18 cellular contexts compared by ENCODE assay signal in the genomic region with DNA sequence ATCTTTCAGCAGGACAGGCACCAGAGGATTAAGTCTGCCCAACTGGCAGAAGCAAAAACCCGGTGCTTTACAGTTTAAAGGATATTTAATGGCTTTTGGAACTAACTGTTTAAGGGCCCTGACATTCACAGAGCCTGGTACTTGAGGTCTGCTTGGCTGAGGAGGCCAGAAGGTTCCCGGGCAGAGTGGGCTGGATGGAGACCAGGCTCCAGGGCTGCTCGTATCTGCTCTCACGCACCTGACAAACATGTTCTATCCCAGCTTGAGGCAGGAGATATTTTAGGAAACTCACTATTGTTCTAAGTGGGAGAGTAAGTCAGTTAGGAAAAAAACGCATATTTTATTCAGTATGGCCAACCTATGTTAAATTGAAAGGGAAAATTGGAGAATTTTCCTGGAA.
DNase-seq lines count a peak whose midpoint lies in the region; ATAC-seq and TF ChIP-seq lines count a peak whose summit lies in the region.
"Had no signal": no experiment of that assay in that cellular context is flagged by ENCODE, and none has a peak within 500 bp of the region (broad histone marks: within the 10 kb centered on the region; RNA-seq: fewer than 3 reads in every experiment).

No MANE protein-coding gene starts in this region.

- peaks cover 19% of the 10 kb centered on the region for H3K4me1 Mint-ChIP-seq in activated CD8-positive, alpha-beta memory T cell treated with anti-CD3 and anti-CD28 coated beads, Interleukin-2, amount 10 ng/mL, durations not matched to agents 7 days and 5 days

- TF ChIP-seq CTCF in cardiac muscle cell (IDR thresholded peaks at IDR 0.05; ENCODE audit: low read depth, low read length) (no peak), left ventricle myocardium inferior (IDR thresholded peaks at IDR 0.05; ENCODE audit: borderline replicate concordance) (no peak)

- DNase-seq in Right ventricle myocardium superior: no peak
- no peak for DNase-seq in cardiac septum (ENCODE audit: low spot score)
- peak in 1 of 2 donors; percentile 25 for DNase-seq in cardiac muscle cell (ENCODE audit: low read depth in 1 of 2, low spot score in 1 of 2)
- no peak for DNase-seq in left ventricle myocardium inferior
- peak; percentile 12 for DNase-seq in islet precursor cell
- DNase-seq in activated CD8-positive, alpha-beta memory T cell treated with anti-CD3 and anti-CD28 coated beads, Interleukin-2, amount 10 ng/mL, durations not matched to agents 7 days and 5 days: no peak
- DNase-seq in UCSD-AML1 (lab: John Stamatoyannopoulos, UW; ENCODE audit: unreplicated experiment): no peak
- DNase-seq: 8988T; Calu3; CD4-positive, alpha-beta memory T cell; COR-L47; DMS53; DMS79 treated with DMSO at 0.1 percent for 48 hours; GM23248; H7; HCEC 1CT had no signal

- peak overlapping the region; percentile 25 for H3K27ac ChIP-seq in cardiac muscle cell
- H3K27ac ChIP-seq in left ventricle myocardium inferior (replicated peaks): peak overlapping the region; percentile 61
- H3K27ac ChIP-seq: A549, GM23248 had no signal

- H3K4me1 ChIP-seq in cardiac muscle cell (ENCODE audit: low read depth) (peaks cover 26% of the 10 kb centered on the region), left ventricle myocardium inferior (peaks cover 29% of the 10 kb centered on the region)
- H3K4me1 ChIP-seq: A549 had no signal

- H3K9me3 ChIP-seq in cardiac muscle cell (ENCODE audit: low read depth): no peaks in the 10 kb centered on the region
- no peaks in the 10 kb centered on the region for H3K9me3 ChIP-seq in left ventricle myocardium inferior (replicated peaks)
- H3K9me3 ChIP-seq: A549 had no signal

- H3K36me3 ChIP-seq in cardiac muscle cell: no peaks in the 10 kb centered on the region
- H3K36me3 ChIP-seq in left ventricle myocardium inferior: peaks cover 69% of the 10 kb centered on the region

- H3K4me3 Mint-ChIP-seq in activated CD8-positive, alpha-beta memory T cell treated with anti-CD3 and anti-CD28 coated beads, Interleukin-2, amount 10 ng/mL, durations not matched to agents 7 days and 5 days: no peak overlapping the region
- H3K4me3 Mint-ChIP-seq: CD4-positive, alpha-beta memory T cell had no signal

- no peaks in the 10 kb centered on the region for H3K9me3 Mint-ChIP-seq in activated CD8-positive, alpha-beta memory T cell treated with anti-CD3 and anti-CD28 coated beads, Interleukin-2, amount 10 ng/mL, durations not matched to agents 7 days and 5 days (ENCODE audit: low read depth)
- H3K9me3 Mint-ChIP-seq: CD4-positive, alpha-beta memory T cell had no signal

- ATAC-seq in Right ventricle myocardium superior (ENCODE audit: poor library complexity) (peak; percentile 78), GM21737 (IDR thresholded peaks at IDR 0.05; ENCODE audit: unreplicated experiment) (no peak)
- no peak for ATAC-seq in activated CD8-positive, alpha-beta memory T cell treated with anti-CD3 and anti-CD28 coated beads, Interleukin-2, amount 10 ng/mL, durations not matched to agents 7 days and 5 days

- H3K4me3 ChIP-seq in cardiac muscle cell: no peak overlapping the region
- no peak overlapping the region for H3K4me3 ChIP-seq in left ventricle myocardium inferior
- H3K4me3 ChIP-seq: A549, GM23248 had no signal

- CTCF ChIA-PET in activated CD8-positive, alpha-beta memory T cell treated with anti-CD3 and anti-CD28 coated beads, Interleukin-2, amount 10 ng/mL, durations not matched to agents 7 days and 5 days (lab: Charles Lee): no interaction called here

- no peaks in the 10 kb centered on the region for H3K36me3 Mint-ChIP-seq in activated CD8-positive, alpha-beta memory T cell treated with anti-CD3 and anti-CD28 coated beads, Interleukin-2, amount 10 ng/mL, durations not matched to agents 7 days and 5 days

- H3K27me3 ChIP-seq in cardiac muscle cell (no peaks in the 10 kb centered on the region), left ventricle myocardium inferior (ENCODE audit: low read depth) (no peaks in the 10 kb centered on the region)

- no peaks in the 10 kb centered on the region for H3K27me3 Mint-ChIP-seq in activated CD8-positive, alpha-beta memory T cell treated with anti-CD3 and anti-CD28 coated beads, Interleukin-2, amount 10 ng/mL, durations not matched to agents 7 days and 5 days
- H3K27me3 Mint-ChIP-seq: CD4-positive, alpha-beta memory T cell had no signal

- no peak overlapping the region for H3K27ac Mint-ChIP-seq in activated CD8-positive, alpha-beta memory T cell treated with anti-CD3 and anti-CD28 coated beads, Interleukin-2, amount 10 ng/mL, durations not matched to agents 7 days and 5 days

- intact Hi-C loops in Right ventricle myocardium superior (cut with DNase I) (no loop called here), cardiac septum (cut with DNase I) (no loop called here), left ventricle myocardium inferior (cut with micrococcal nuclease) (no loop called here)
